9 cellular contexts compared by ENCODE assay signal in the genomic region with DNA sequence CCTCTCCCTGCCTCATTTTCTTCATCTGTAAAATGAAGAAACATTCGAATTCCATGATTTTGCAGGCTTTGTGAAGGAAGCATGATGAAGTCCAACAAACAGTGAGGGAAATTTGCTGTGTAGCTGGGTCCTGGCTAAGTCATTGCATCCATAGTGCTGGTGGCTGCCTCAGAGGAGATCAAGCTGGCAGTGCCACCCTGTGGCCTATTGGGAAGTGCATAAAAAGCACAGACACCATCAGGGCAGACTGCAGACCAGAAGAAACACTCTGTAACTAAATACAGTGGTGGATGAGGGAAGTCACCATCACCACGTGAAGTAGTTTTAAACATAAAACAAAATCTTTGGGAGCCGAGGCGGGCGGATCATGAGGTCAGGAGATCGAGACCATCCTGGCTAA. TPM values are rescaled to one million over a fixed set of nuclear protein-coding genes. Genes with fewer than 3 reads are reported as not detected.
A peak's percentile ranks its signal among the peaks of the same experiment; 100 is the strongest.
DNase-seq lines count a peak whose midpoint lies in the region; ATAC-seq and TF ChIP-seq lines count a peak whose summit lies in the region.
"Had no signal": no experiment of that assay in that cellular context is flagged by ENCODE, and none has a peak within 500 bp of the region (broad histone marks: within the 10 kb centered on the region; RNA-seq: fewer than 3 reads in every experiment).

No MANE protein-coding gene starts in this region.

- peak; percentile 11 for DNase-seq in stimulated activated CD4-positive, alpha-beta T cell treated with anti-CD3 and anti-CD28 coated beads, Interleukin-15, amount 100 ng/mL, for 24 hours
- no peak for DNase-seq in stimulated activated CD4-positive, alpha-beta T cell treated with anti-CD3 and anti-CD28 coated beads, Interleukin-4, amount 100 ng/mL, for 4 hours
- DNase-seq in NCI-H1694 (lab: John Stamatoyannopoulos, UW) = peak; percentile 4
- DNase-seq in cerebellar cortex (ENCODE audit: low spot score) = peak; percentile 24
- no peak for DNase-seq in upper lobe of right lung
- DNase-seq in NCI-H2081 treated with DMSO at 0.1 percent for 48 hours (lab: John Stamatoyannopoulos, UW) = no peak
- DNase-seq in right cardiac atrium = no peak

- no peak overlapping the region for H3K27ac ChIP-seq in upper lobe of right lung
- H3K27ac ChIP-seq in right cardiac atrium (ENCODE audit: low read length) = no peak overlapping the region
- H3K27ac ChIP-seq: SJSA1 had no signal

- H3K36me3 ChIP-seq in upper lobe of right lung = no peaks in the 10 kb centered on the region
- H3K36me3 ChIP-seq: SJSA1 had no signal

- no peak overlapping the region for H3K4me3 ChIP-seq in upper lobe of right lung
- no peak overlapping the region for H3K4me3 ChIP-seq in right cardiac atrium (ENCODE audit: low read length)
- H3K4me3 ChIP-seq: SJSA1 had no signal

- ATAC-seq in upper lobe of right lung = peak; percentile 67
- ATAC-seq in HG03520 (IDR thresholded peaks at IDR 0.05; ENCODE audit: unreplicated experiment) = no peak
- no peak for ATAC-seq in right cardiac atrium

- H3K4me1 ChIP-seq in upper lobe of right lung = no peaks in the 10 kb centered on the region
- H3K4me1 ChIP-seq in right cardiac atrium (ENCODE audit: control insufficient read depth, insufficient read depth, low read length) = no peaks in the 10 kb centered on the region
- H3K4me1 ChIP-seq: SJSA1 had no signal

- TF ChIP-seq CTCF in upper lobe of right lung (IDR thresholded peaks at IDR 0.05) = peak; percentile 12

- H3K27me3 ChIP-seq in upper lobe of right lung = no peaks in the 10 kb centered on the region
- no peaks in the 10 kb centered on the region for H3K27me3 ChIP-seq in right cardiac atrium (ENCODE audit: control insufficient read depth, insufficient read depth)
- H3K27me3 ChIP-seq: SJSA1 had no signal

- WGBS in right cardiac atrium = 90% methylated on average over 6 of the region's 6 CpGs

- intact Hi-C loops in upper lobe of right lung (cut with DNase I) = no loop called here
- intact Hi-C loops in right cardiac atrium (cut with DNase I) = no loop called here

- H3K9me3 ChIP-seq in upper lobe of right lung (no peaks in the 10 kb centered on the region), right cardiac atrium (ENCODE audit: control insufficient read depth, low read length) (no peaks in the 10 kb centered on the region)
- H3K9me3 ChIP-seq: SJSA1 had no signal

RNA-seq across cellular contexts. Expression of gene DDX3X, which starts 40.7 kb away (rescaled TPM):
- 234 TPM for total RNA-seq in upper lobe of right lung
- total RNA-seq in right cardiac atrium = 100 to 1,000 TPM; 136 to 297 (median 188) TPM
- polyA plus RNA-seq in right cardiac atrium = 62.4 TPM

Comparison
In these comparisons a context has a peak if more than half of its experiments do, and no peak if none do; other contexts are left out.
1. DNase-seq: peak in stimulated activated CD4-positive, alpha-beta T cell treated with anti-CD3 and anti-CD28 coated beads, Interleukin-15, amount 100 ng/mL, for 24 hours (single experiment), NCI-H1694 (single experiment) and cerebellar cortex (single experiment); none in stimulated activated CD4-positive, alpha-beta T cell treated with anti-CD3 and anti-CD28 coated beads, Interleukin-4, amount 100 ng/mL, for 4 hours (0 of 2), upper lobe of right lung (single experiment), NCI-H2081 treated with DMSO at 0.1 percent for 48 hours (single experiment) and right cardiac atrium (0 of 3).